ENCODE assay signal across 1 cellular context in the genomic region with DNA sequence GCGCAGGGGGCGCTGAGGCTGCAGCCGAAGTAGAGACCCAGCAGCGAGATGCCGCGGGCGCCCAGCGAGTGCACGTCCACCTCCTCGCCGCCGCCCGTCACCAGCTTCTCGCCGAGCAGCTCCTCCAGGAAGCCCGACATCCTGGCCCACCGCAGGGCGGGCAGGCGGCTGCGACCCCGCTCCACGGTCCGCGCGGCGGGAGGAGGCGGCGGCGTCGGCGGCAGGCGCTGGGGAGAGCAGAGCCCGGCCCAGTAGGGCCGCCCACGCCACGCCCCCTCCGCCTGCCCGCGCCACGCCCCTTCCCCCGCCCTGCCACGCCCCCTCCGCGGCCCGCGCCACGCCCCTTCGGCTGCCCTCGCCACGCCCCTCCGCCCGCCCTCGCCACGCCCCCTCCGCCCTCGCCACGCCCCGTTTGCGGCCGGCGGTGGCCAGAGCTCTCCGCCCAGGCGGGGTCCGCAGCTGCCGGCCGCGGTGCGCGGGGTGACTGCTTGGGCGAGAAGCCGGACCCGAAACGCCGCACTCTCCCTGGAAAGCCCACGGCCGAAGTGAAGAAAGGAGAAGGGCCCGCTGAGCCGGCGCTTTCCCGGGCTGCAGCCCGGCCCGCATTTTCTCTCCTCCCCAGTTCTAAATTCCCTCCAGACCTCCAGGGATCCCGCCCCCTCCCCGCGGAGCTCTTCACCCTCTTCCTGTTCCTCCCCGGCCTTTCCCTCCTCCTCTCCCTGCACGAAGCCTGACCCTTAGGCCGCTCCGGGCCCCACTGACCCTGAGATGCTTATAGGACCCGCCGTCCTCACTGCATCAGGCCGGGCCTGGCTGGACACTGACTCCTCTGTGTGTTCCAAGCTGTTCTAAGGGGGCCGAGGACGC.
A peak's percentile ranks its signal among the peaks of the same experiment; 100 is the strongest.
TF ChIP-seq lines count a peak whose summit lies in the region.

Gene NXN (minus strand): TSS at position 238 of the 867 bp plus-strand sequence.

TF ChIP-seq in HepG2, 621 proteins besides CTCF, POLR2A, EP300 and RAD21 (continued from another document and continues in another):
- TF ChIP-seq, protein P1, sequence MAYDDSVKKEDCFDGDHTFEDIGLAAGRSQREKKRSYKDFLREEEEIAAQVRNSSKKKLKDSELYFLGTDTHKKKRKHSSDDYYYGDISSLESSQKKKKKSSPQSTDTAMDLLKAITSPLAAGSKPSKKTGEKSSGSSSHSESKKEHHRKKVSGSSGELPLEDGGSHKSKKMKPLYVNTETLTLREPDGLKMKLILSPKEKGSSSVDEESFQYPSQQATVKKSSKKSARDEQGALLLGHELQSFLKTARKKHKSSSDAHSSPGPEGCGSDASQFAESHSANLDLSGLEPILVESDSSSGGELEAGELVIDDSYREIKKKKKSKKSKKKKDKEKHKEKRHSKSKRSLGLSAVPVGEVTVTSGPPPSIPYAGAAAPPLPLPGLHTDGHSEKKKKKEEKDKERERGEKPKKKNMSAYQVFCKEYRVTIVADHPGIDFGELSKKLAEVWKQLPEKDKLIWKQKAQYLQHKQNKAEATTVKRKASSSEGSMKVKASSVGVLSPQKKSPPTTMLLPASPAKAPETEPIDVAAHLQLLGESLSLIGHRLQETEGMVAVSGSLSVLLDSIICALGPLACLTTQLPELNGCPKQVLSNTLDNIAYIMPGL (CRISPR knock-in tag; IDR thresholded peaks at IDR 0.05; ENCODE audit: borderline replicate concordance in 1 of 2, low read depth in 1 of 2), result peak; percentile 19 to 45; a peak in 1 of 4 replicates
- TF ChIP-seq ZNF644 (CRISPR knock-in tag; IDR thresholded peaks at IDR 0.05; ENCODE audit: low read depth) (no peak), ZNF337 (CRISPR knock-in tag; IDR thresholded peaks at IDR 0.05; ENCODE audit: borderline replicate concordance, low read depth) (no peak), ZNF549 (CRISPR knock-in tag; IDR thresholded peaks at IDR 0.05) (no peak), CC2D1A (CRISPR knock-in tag; IDR thresholded peaks at IDR 0.05) (no peak), MXD3 (CRISPR knock-in tag; IDR thresholded peaks at IDR 0.05) (peak; percentile 47; the same call in 1 of the 2 replicates), ZFP36L2 (CRISPR knock-in tag; IDR thresholded peaks at IDR 0.05) (no peak), KLF13 (CRISPR knock-in tag; IDR thresholded peaks at IDR 0.05) (no peak), SKI (IDR thresholded peaks at IDR 0.05; ENCODE audit: partially characterized antibody) (peak; percentile 46), ZNF781 (CRISPR knock-in tag; IDR thresholded peaks at IDR 0.05; ENCODE audit: borderline replicate concordance, not compliant biosample characterization) (no peak), ZNF350 (CRISPR knock-in tag; IDR thresholded peaks at IDR 0.05; ENCODE audit: borderline replicate concordance, low read depth) (peak; percentile 35; the same call in 1 of the 2 replicates), AKAP8 (CRISPR knock-in tag; IDR thresholded peaks at IDR 0.05) (no peak), FOXO4 (CRISPR knock-in tag; conservative IDR thresholded peaks at IDR 0.05) (no peak), MZF1 (CRISPR knock-in tag; IDR thresholded peaks at IDR 0.05; ENCODE audit: borderline replicate concordance) (no peak), HNRNPK (IDR thresholded peaks at IDR 0.05; ENCODE audit: low read depth, low read length, poor library complexity, severe bottlenecking) (peak; percentile 10), KAT8 (CRISPR knock-in tag; IDR thresholded peaks at IDR 0.05) (no peak), ARNT (IDR thresholded peaks at IDR 0.05) (no peak), ZNF431 (CRISPR knock-in tag; IDR thresholded peaks at IDR 0.05; ENCODE audit: borderline replicate concordance, low read depth) (0 out of 2 replicates have a peak, but pooled peaks have one; percentile 23), MAFK (conservative IDR thresholded peaks at IDR 0.05 in 1 of 2, IDR thresholded peaks at IDR 0.05 in 1 of 2; ENCODE audit: low read length in 2 of 2) (no peak), ZNF556 (CRISPR knock-in tag; IDR thresholded peaks at IDR 0.05; ENCODE audit: borderline replicate concordance) (no peak), TFDP2 (CRISPR knock-in tag; IDR thresholded peaks at IDR 0.05) (0 out of 2 replicates have a peak, but pooled peaks have one; percentile 43), GTF3A (CRISPR knock-in tag; conservative IDR thresholded peaks at IDR 0.05) (no peak), ZNF44 (CRISPR knock-in tag; IDR thresholded peaks at IDR 0.05) (no peak), MLLT10 (CRISPR knock-in tag; IDR thresholded peaks at IDR 0.05) (no peak), NFE2L2 (IDR thresholded peaks at IDR 0.05; ENCODE audit: low read length) (no peak), SIX4 (CRISPR knock-in tag; IDR thresholded peaks at IDR 0.05) (no peak), ONECUT2 (CRISPR knock-in tag; IDR thresholded peaks at IDR 0.05) (no peak), ZSCAN21 (CRISPR knock-in tag; IDR thresholded peaks at IDR 0.05; ENCODE audit: borderline replicate concordance) (peak; percentile 51; the same call in 1 of the 2 replicates), ARNT2 (CRISPR knock-in tag; IDR thresholded peaks at IDR 0.05; ENCODE audit: low read depth) (peak; percentile 52; the same call in 1 of the 2 replicates), TEAD3 (CRISPR knock-in tag; optimal IDR thresholded peaks at IDR 0.05; ENCODE audit: borderline replicate concordance) (no peak)
- TF ChIP-seq, protein P2, sequence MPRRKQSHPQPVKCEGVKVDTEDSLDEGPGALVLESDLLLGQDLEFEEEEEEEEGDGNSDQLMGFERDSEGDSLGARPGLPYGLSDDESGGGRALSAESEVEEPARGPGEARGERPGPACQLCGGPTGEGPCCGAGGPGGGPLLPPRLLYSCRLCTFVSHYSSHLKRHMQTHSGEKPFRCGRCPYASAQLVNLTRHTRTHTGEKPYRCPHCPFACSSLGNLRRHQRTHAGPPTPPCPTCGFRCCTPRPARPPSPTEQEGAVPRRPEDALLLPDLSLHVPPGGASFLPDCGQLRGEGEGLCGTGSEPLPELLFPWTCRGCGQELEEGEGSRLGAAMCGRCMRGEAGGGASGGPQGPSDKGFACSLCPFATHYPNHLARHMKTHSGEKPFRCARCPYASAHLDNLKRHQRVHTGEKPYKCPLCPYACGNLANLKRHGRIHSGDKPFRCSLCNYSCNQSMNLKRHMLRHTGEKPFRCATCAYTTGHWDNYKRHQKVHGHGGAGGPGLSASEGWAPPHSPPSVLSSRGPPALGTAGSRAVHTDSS (CRISPR knock-in tag; conservative IDR thresholded peaks at IDR 0.05), result no peak
- TF ChIP-seq, protein P3, sequence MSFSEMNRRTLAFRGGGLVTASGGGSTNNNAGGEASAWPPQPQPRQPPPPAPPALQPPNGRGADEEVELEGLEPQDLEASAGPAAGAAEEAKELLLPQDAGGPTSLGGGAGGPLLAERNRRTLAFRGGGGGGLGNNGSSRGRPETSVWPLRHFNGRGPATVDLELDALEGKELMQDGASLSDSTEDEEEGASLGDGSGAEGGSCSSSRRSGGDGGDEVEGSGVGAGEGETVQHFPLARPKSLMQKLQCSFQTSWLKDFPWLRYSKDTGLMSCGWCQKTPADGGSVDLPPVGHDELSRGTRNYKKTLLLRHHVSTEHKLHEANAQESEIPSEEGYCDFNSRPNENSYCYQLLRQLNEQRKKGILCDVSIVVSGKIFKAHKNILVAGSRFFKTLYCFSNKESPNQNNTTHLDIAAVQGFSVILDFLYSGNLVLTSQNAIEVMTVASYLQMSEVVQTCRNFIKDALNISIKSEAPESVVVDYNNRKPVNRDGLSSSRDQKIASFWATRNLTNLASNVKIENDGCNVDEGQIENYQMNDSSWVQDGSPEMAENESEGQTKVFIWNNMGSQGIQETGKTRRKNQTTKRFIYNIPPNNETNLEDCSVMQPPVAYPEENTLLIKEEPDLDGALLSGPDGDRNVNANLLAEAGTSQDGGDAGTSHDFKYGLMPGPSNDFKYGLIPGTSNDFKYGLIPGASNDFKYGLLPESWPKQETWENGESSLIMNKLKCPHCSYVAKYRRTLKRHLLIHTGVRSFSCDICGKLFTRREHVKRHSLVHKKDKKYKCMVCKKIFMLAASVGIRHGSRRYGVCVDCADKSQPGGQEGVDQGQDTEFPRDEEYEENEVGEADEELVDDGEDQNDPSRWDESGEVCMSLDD (CRISPR knock-in tag; IDR thresholded peaks at IDR 0.05; ENCODE audit: borderline replicate concordance), result no peak
- TF ChIP-seq, protein P4, sequence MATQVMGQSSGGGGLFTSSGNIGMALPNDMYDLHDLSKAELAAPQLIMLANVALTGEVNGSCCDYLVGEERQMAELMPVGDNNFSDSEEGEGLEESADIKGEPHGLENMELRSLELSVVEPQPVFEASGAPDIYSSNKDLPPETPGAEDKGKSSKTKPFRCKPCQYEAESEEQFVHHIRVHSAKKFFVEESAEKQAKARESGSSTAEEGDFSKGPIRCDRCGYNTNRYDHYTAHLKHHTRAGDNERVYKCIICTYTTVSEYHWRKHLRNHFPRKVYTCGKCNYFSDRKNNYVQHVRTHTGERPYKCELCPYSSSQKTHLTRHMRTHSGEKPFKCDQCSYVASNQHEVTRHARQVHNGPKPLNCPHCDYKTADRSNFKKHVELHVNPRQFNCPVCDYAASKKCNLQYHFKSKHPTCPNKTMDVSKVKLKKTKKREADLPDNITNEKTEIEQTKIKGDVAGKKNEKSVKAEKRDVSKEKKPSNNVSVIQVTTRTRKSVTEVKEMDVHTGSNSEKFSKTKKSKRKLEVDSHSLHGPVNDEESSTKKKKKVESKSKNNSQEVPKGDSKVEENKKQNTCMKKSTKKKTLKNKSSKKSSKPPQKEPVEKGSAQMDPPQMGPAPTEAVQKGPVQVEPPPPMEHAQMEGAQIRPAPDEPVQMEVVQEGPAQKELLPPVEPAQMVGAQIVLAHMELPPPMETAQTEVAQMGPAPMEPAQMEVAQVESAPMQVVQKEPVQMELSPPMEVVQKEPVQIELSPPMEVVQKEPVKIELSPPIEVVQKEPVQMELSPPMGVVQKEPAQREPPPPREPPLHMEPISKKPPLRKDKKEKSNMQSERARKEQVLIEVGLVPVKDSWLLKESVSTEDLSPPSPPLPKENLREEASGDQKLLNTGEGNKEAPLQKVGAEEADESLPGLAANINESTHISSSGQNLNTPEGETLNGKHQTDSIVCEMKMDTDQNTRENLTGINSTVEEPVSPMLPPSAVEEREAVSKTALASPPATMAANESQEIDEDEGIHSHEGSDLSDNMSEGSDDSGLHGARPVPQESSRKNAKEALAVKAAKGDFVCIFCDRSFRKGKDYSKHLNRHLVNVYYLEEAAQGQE (IDR thresholded peaks at IDR 0.05; ENCODE audit: borderline replicate concordance in 1 of 2, low read depth in 1 of 2, low read length in 2 of 2), result no peak
- TF ChIP-seq, protein P5, sequence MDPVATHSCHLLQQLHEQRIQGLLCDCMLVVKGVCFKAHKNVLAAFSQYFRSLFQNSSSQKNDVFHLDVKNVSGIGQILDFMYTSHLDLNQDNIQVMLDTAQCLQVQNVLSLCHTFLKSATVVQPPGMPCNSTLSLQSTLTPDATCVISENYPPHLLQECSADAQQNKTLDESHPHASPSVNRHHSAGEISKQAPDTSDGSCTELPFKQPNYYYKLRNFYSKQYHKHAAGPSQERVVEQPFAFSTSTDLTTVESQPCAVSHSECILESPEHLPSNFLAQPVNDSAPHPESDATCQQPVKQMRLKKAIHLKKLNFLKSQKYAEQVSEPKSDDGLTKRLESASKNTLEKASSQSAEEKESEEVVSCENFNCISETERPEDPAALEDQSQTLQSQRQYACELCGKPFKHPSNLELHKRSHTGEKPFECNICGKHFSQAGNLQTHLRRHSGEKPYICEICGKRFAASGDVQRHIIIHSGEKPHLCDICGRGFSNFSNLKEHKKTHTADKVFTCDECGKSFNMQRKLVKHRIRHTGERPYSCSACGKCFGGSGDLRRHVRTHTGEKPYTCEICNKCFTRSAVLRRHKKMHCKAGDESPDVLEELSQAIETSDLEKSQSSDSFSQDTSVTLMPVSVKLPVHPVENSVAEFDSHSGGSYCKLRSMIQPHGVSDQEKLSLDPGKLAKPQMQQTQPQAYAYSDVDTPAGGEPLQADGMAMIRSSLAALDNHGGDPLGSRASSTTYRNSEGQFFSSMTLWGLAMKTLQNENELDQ (CRISPR knock-in tag; IDR thresholded peaks at IDR 0.05; ENCODE audit: borderline replicate concordance), result no peak
